In genomic region chr6:97656236-97656635, GRCh38 we compare ENCODE assay signal across 24 cellular contexts.
DNase-seq lines count a peak whose midpoint lies in the region; TF ChIP-seq lines count a peak whose summit lies in the region.
"Had no signal": no experiment of that assay in that cellular context is flagged by ENCODE, and none has a peak within 500 bp of the region (broad histone marks: within the 10 kb centered on the region; RNA-seq: fewer than 3 reads in every experiment).

No MANE protein-coding gene starts in this region.

- H3K18ac ChIP-seq in neuronal stem cell (ENCODE audit: low read length) = no peak overlapping the region

- no peak overlapping the region for H3K23ac ChIP-seq in neuronal stem cell (ENCODE audit: low read depth, low read length, poor library complexity)

- H2AK5ac ChIP-seq in neuronal stem cell (ENCODE audit: low read depth, low read length) = no peak overlapping the region

- H3K14ac ChIP-seq in neuronal stem cell (ENCODE audit: low read length) = no peak overlapping the region

- no peak overlapping the region for H3K4ac ChIP-seq in neuronal stem cell (ENCODE audit: low read length)

- DNase-seq in ELF-1 (ENCODE audit: low read depth, low spot score) (peak; percentile 27), NCI-H2227 (lab: John Stamatoyannopoulos, UW; ENCODE audit: unreplicated experiment) (peak; percentile 56), dorsolateral prefrontal cortex (no peak), neuronal stem cell (ENCODE audit: low spot score) (peak; percentile 59), HPDE6-E6E7 (ENCODE audit: extremely low spot score) (no peak), SIG-M5 (lab: John Stamatoyannopoulos, UW) (no peak)
- DNase-seq in stimulated activated CD4-positive, alpha-beta T cell treated with anti-CD3 and anti-CD28 coated beads, Interleukin-2, amount 100 ng/mL, for 24 hours = no peak
- DNase-seq: activated CD4-positive, alpha-beta T cell treated with anti-CD3 and anti-CD28 coated beads, Interleukin-2, amount 50 U/mL, for 4 hours; activated CD8-positive, alpha-beta memory T cell treated with anti-CD3 and anti-CD28 coated beads, Interleukin-2, amount 10 ng/mL, durations not matched to agents 7 days and 5 days; activated naive CD8-positive, alpha-beta T cell treated with anti-CD3 and anti-CD28 coated beads, Interleukin-2, amount 50 U/mL, for 24 hours; activated T-cell treated with anti-CD3 and anti-CD28 coated beads, Interleukin-2, amount 50 U/mL, for 72 hours; colonic mucosa; effector memory CD8-positive, alpha-beta T cell; GF-D8; HFFc6; IMR-90; left ventricle myocardium inferior; NCI-H187 treated with DMSO at 0.1 percent for 48 hours; NCI-H345; PC-9; stimulated activated CD4-positive, alpha-beta T cell treated with anti-CD3 and anti-CD28 coated beads, Interleukin-15, amount 100 ng/mL, for 24 hours; stimulated activated naive B cell treated with anti-CD40 and anti-IgM and Interleukin-4, amounts not matched to agents 10 μg/mL and 1 μg/mL and 100 μg/mL, for 72 hours; T-helper 17 cell had no signal

- intact Hi-C loops in dorsolateral prefrontal cortex (cut with DNase I) = no loop called here

- no peak overlapping the region for H3K4me2 ChIP-seq in neuronal stem cell (ENCODE audit: insufficient read depth, low read length, poor library complexity, severe bottlenecking)
- H3K4me2 ChIP-seq: GM23338, PC-9 had no signal

- no peak overlapping the region for H3K4me3 ChIP-seq in dorsolateral prefrontal cortex
- no peak overlapping the region for H3K4me3 ChIP-seq in neuronal stem cell (ENCODE audit: low read length in 2 of 2)
- H3K4me3 ChIP-seq: colonic mucosa, GM23338, left ventricle myocardium inferior, PC-9 had no signal

- no peak overlapping the region for H4K8ac ChIP-seq in neuronal stem cell (ENCODE audit: low read depth, low read length)

- H2BK5ac ChIP-seq in neuronal stem cell (ENCODE audit: low read length) = no peak overlapping the region

- no peak overlapping the region for H2BK12ac ChIP-seq in neuronal stem cell (ENCODE audit: low read length)

- TF ChIP-seq CTCF in dorsolateral prefrontal cortex (IDR thresholded peaks at IDR 0.05 in 54 of 56, conservative IDR thresholded peaks at IDR 0.05 in 2 of 56; ENCODE audit: low read depth in 1 of 56, partially characterized antibody in 56 of 56) = no peak

- H3K27ac ChIP-seq in dorsolateral prefrontal cortex = peak overlapping the region in 48 of 59 donors; percentile 1 to 81 (median 42)
- H3K27ac ChIP-seq in neuronal stem cell (replicated peaks; ENCODE audit: low read length) = peak overlapping the region; percentile 94
- H3K27ac ChIP-seq: colonic mucosa, left ventricle myocardium inferior, PC-9 had no signal

- H2BK15ac ChIP-seq in neuronal stem cell (ENCODE audit: low read length) = no peak overlapping the region

- H2AFZ ChIP-seq in neuronal stem cell (ENCODE audit: low read length) = no peak overlapping the region
- H2AFZ ChIP-seq: GM23338, PC-9 had no signal

- H3K4me1 ChIP-seq in neuronal stem cell (ENCODE audit: control insufficient read depth in 2 of 2, insufficient read depth in 1 of 2, low read depth in 1 of 2, low read length in 2 of 2) = peaks cover 2 to 15% of the 10 kb centered on the region in 2 donors
- H3K4me1 ChIP-seq: colonic mucosa, left ventricle myocardium inferior had no signal

- no peak overlapping the region for H2BK120ac ChIP-seq in neuronal stem cell (ENCODE audit: low read depth, low read length)

- no peak overlapping the region for H4K91ac ChIP-seq in neuronal stem cell (ENCODE audit: low read depth, low read length, poor library complexity)

- no CpG with 5 or more reads among the region's 1 CpG for WGBS in neuronal stem cell (ENCODE audit: extremely low coverage in 2 of 2, insufficient read length in 2 of 2, insufficient replicate concordance in 1 of 2), 2 donors

- no peaks in the 10 kb centered on the region for H3K36me3 ChIP-seq in neuronal stem cell (replicated peaks in 1 of 2; ENCODE audit: control insufficient read depth in 2 of 2, insufficient read depth in 2 of 2, low read length in 2 of 2)
- H3K36me3 ChIP-seq: colonic mucosa, left ventricle myocardium inferior had no signal

- H3K27me3 ChIP-seq in dorsolateral prefrontal cortex (no peaks in the 10 kb centered on the region), neuronal stem cell (ENCODE audit: control insufficient read depth in 3 of 3, insufficient read depth in 3 of 3, low read depth in 1 of 3, low read length in 3 of 3) (no peaks in the 10 kb centered on the region)
- H3K27me3 ChIP-seq: colonic mucosa had no signal

- H3K9me3 ChIP-seq in neuronal stem cell (replicated peaks in 1 of 2; ENCODE audit: control insufficient read depth in 2 of 2, insufficient read depth in 1 of 2, low read depth in 1 of 2, low read length in 2 of 2) = no peaks in the 10 kb centered on the region
- H3K9me3 ChIP-seq: colonic mucosa had no signal

- H3K79me1 ChIP-seq in neuronal stem cell (ENCODE audit: low read depth, low read length) = no peaks in the 10 kb centered on the region

- no peak overlapping the region for H3K9ac ChIP-seq in neuronal stem cell (ENCODE audit: low read depth, low read length, poor library complexity)

Comparison
In these comparisons a context has a peak if more than half of its experiments do, and no peak if none do; other contexts are left out.
1. DNase-seq: peak in ELF-1 (single experiment), NCI-H2227 (single experiment) and neuronal stem cell (single experiment); none in dorsolateral prefrontal cortex (0 of 10), HPDE6-E6E7 (single experiment), stimulated activated CD4-positive, alpha-beta T cell treated with anti-CD3 and anti-CD28 coated beads, Interleukin-2, amount 100 ng/mL, for 24 hours (0 of 2) and SIG-M5 (single experiment).